ENCODE assay signal across 10 cellular contexts in the genomic region with DNA sequence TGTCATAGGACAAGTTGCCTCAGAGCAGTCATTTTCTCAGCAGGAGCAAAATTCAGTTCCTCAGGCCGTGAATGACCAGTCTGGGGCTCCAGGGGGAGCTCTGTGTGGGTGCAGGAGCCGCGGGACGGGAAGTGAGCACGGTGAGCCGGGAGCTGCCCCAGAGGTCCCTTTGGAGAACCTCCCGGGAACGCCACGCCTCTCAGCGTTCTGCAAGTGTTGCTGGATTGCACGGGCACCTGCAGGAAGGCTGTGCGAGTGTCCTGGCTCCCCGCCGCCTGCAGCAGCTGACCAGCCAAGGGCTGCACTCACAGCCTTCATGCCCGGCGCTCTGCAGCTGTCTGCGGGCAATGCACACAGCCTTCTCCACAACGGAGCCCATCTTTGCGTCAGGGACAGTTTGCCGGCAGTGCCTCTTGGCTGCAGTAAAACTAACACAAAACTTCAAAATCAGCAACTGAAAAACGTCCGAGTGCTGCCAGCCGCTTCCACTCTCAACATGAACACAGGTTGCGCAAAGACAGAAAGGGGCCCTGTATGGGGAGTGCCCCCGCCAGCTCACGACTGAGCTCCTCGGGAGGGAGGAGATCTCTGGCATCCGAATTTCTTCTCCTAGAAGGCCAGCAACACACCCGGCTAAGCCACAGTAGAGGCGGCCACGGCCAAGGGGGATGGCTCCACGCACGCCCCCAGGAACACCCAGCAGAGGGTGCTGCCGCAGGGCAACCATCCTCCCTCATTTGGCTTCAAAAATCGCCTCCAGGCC. TPM values are rescaled to one million over a fixed set of nuclear protein-coding genes. Genes with fewer than 3 reads are reported as not detected.
DNase-seq lines count a peak whose midpoint lies in the region; ATAC-seq, FAIRE-seq and TF ChIP-seq lines count a peak whose summit lies in the region.
"Had no signal": no experiment of that assay in that cellular context is flagged by ENCODE, and none has a peak within 500 bp of the region (broad histone marks: within the 10 kb centered on the region; RNA-seq: fewer than 3 reads in every experiment).

No MANE protein-coding gene starts in this region.

- H3K36me3 Mint-ChIP-seq in nephron (ENCODE audit: low read depth): peaks cover 7% of the 10 kb centered on the region

- H3K4me3 ChIP-seq in A549 (no peak overlapping the region), IMR-90 (ENCODE audit: insufficient read depth, low read depth, low read length) (no peak overlapping the region), esophagus squamous epithelium (peak overlapping the region in 2 of 4 donors; percentile 1 to 38)

- H3K23ac ChIP-seq in IMR-90 (ENCODE audit: low read depth, low read length): no peak overlapping the region

- H3K4me1 Mint-ChIP-seq in nephron: peaks cover 42% of the 10 kb centered on the region

- H4K5ac ChIP-seq in IMR-90 (ENCODE audit: low read depth, low read length): no peak overlapping the region

- TF ChIP-seq EP300 in A549 (IDR thresholded peaks at IDR 0.05): no peak

- intact Hi-C loops in IMR-90 (cut with micrococcal nuclease) (loop anchor here (2.0 kb wide), 1 partner anchor 140 kb away; the partner anchor contains the start of gene BAHCC1), esophagus squamous epithelium (cut with DNase I) (loop anchor here (5.0 kb wide), 1 partner anchor 227 kb away; no protein-coding TSS in a partner anchor)

- H4K91ac ChIP-seq in IMR-90 (ENCODE audit: insufficient read depth, low read depth, low read length): no peak overlapping the region

- H3K27ac ChIP-seq in A549: no peak overlapping the region
- peak overlapping the region; percentile 35; the same call in 1 of the 2 replicates for H3K27ac ChIP-seq in IMR-90 (ENCODE audit: insufficient read depth, low read length)
- H3K27ac ChIP-seq in esophagus squamous epithelium: peak overlapping the region; percentile 36 to 83 (median 62)

- TF ChIP-seq CTCF in A549 (IDR thresholded peaks at IDR 0.05): peak; percentile 49
- peak; percentile 71 for TF ChIP-seq CTCF in IMR-90 (conservative IDR thresholded peaks at IDR 0.05; ENCODE audit: low read depth, low read length)
- peak in 5 of 6 experiments; percentile 39 to 54 (median 44) for TF ChIP-seq CTCF in esophagus squamous epithelium (IDR thresholded peaks at IDR 0.05)
- peak; percentile 50 to 61 (median 50) for TF ChIP-seq CTCF in nephron (IDR thresholded peaks at IDR 0.05; ENCODE audit: unreplicated experiment in 3 of 3)

- DNase-seq in A549 (ENCODE audit: low read depth in 1 of 2, low spot score in 1 of 2) (peak; percentile 74 to 77), IMR-90 (peak; percentile 82), SIG-M5 treated with dmso at 0.1 percent for 504 hours (lab: John Stamatoyannopoulos, UW; ENCODE audit: unreplicated experiment) (peak; percentile 94), esophagus squamous epithelium (lab: John Stamatoyannopoulos, UW) (no peak)
- DNase-seq: activated B cell treated with CpG ODN at 0.5 μM for 24 hours; CD4-positive, CD25-positive, alpha-beta regulatory T cell had no signal

- 61% methylated on average over 35 of the region's 35 CpGs for WGBS in A549 (ENCODE audit: missing lambda C conversion rate)
- 29% methylated on average over 16 of the region's 35 CpGs; no CpG with 5 or more reads in 1 of the 2 experiments for WGBS in IMR-90 (ENCODE audit: extremely low coverage in 2 of 2, insufficient read length in 1 of 2), 2 experiments
- 22 to 27% methylated on average over 9 to 11 of the region's 35 CpGs for WGBS in esophagus squamous epithelium, 2 donors

- H3K27ac Mint-ChIP-seq in nephron: peak overlapping the region in 2 of 3 experiments; percentile 33 to 48
- H3K27ac Mint-ChIP-seq: activated B cell treated with CpG ODN at 0.5 μM for 24 hours; CD4-positive, CD25-positive, alpha-beta regulatory T cell had no signal

- H3K4me2 ChIP-seq in A549: no peak overlapping the region
- peak overlapping the region; percentile 9; the same call in 1 of the 2 replicates for H3K4me2 ChIP-seq in IMR-90 (ENCODE audit: low read depth, low read length)

- H3K27me3 Mint-ChIP-seq in nephron (ENCODE audit: low read depth): peaks cover 13% of the 10 kb centered on the region
- H3K27me3 Mint-ChIP-seq: activated B cell treated with CpG ODN at 0.5 μM for 24 hours; CD4-positive, CD25-positive, alpha-beta regulatory T cell had no signal

- peaks cover 7% of the 10 kb centered on the region for H3K9me1 ChIP-seq in IMR-90 (ENCODE audit: insufficient read depth, low read length)

- no peaks in the 10 kb centered on the region for H3K9me3 ChIP-seq in A549
- H3K9me3 ChIP-seq in IMR-90 (ENCODE audit: control insufficient read depth, insufficient read depth, low read length): no peaks in the 10 kb centered on the region
- H3K9me3 ChIP-seq in esophagus squamous epithelium: no peaks in the 10 kb centered on the region

- H3K9me3 Mint-ChIP-seq in nephron: no peaks in the 10 kb centered on the region
- H3K9me3 Mint-ChIP-seq: activated B cell treated with CpG ODN at 0.5 μM for 24 hours had no signal

- TF ChIP-seq POLR2A in A549 (IDR thresholded peaks at IDR 0.05; ENCODE audit: low read length) (no peak), IMR-90 (IDR thresholded peaks at IDR 0.05; ENCODE audit: low read depth, low read length) (no peak), esophagus squamous epithelium (IDR thresholded peaks at IDR 0.05) (peak in 1 of 4 donors; percentile 8)

- TF ChIP-seq RAD21 in A549 (conservative IDR thresholded peaks at IDR 0.05 in 1 of 2, IDR thresholded peaks at IDR 0.05 in 1 of 2) (peak; percentile 51 to 55), IMR-90 (IDR thresholded peaks at IDR 0.05; ENCODE audit: low read length) (peak; percentile 69)

- no peak overlapping the region for H2BK5ac ChIP-seq in IMR-90 (ENCODE audit: low read depth, low read length, poor library complexity, severe bottlenecking)

- no peak overlapping the region for H3K56ac ChIP-seq in IMR-90 (ENCODE audit: extremely low read depth, insufficient read depth, low read length)

- H3K4ac ChIP-seq in IMR-90 (ENCODE audit: low read depth, low read length): no peak overlapping the region

- peaks cover 22% of the 10 kb centered on the region for H4K20me1 ChIP-seq in IMR-90 (ENCODE audit: insufficient read depth, low read length)

- 0 out of 2 replicates have a peak overlapping the region, but pooled peaks have one; percentile 1 for H3K14ac ChIP-seq in IMR-90 (replicated peaks; ENCODE audit: low read depth, low read length)

- H3K36me3 ChIP-seq in IMR-90 (ENCODE audit: control insufficient read depth, insufficient read depth, low read length) (peaks cover 38% of the 10 kb centered on the region), esophagus squamous epithelium (peaks cover 24 to 68% (median 25%) of the 10 kb centered on the region in 3 donors)

- peaks cover 9 to 18% of the 10 kb centered on the region in 2 experiments; a peak in 3 of 4 replicates for H3K79me1 ChIP-seq in IMR-90 (ENCODE audit: low read depth in 1 of 2, low read length in 2 of 2)

- no peak overlapping the region for H2AK5ac ChIP-seq in IMR-90 (ENCODE audit: low read depth, low read length)

- H3K4me1 ChIP-seq in A549: peaks cover 18% of the 10 kb centered on the region
- peaks cover 12% of the 10 kb centered on the region for H3K4me1 ChIP-seq in IMR-90 (ENCODE audit: control insufficient read depth, insufficient read depth, low read length)
- peaks cover 13 to 38% (median 22%) of the 10 kb centered on the region in 3 donors for H3K4me1 ChIP-seq in esophagus squamous epithelium

- H3K9ac ChIP-seq in IMR-90 (ENCODE audit: low read depth, low read length): no peak overlapping the region

- no peak overlapping the region for H2BK15ac ChIP-seq in IMR-90 (ENCODE audit: low read depth, low read length)

- H2BK120ac ChIP-seq in IMR-90 (ENCODE audit: low read depth, low read length): no peak overlapping the region

- no TSS peak for BruUV-seq in IMR-90 (replicated peaks; lab: Mats Ljungman, UMichigan)

- dilution Hi-C loops in IMR-90 (cut with HindIII; ENCODE audit: low sequenced_read_pairs, unreplicated experiment): no loop called here

- POLR2A ChIA-PET in A549 (lab: Yijun Ruan, JAX) (interaction anchor here (0.7 to 1.0 kb wide), 2 partner anchors 11 to 16 kb away, joined by 3 read pairs; partner anchors contain the start of genes NDUFAF8 and TEPSIN), IMR-90 (lab: Charles Lee; ENCODE audit: unreplicated experiment) (interaction anchor here (0.6 kb wide), 1 partner anchor 40 kb away, joined by 5 read pairs; the partner anchor contains the start of gene SLC38A10)

- H2AK9ac ChIP-seq in IMR-90 (replicated peaks; ENCODE audit: low read depth, low read length, poor library complexity): no peak overlapping the region

- CTCF ChIA-PET in A549 (lab: Yijun Ruan, JAX): interaction anchor here (0.6 to 14.8 kb wide), 31 partner anchors 10 to 345 kb away, joined by 3 to 184 read pairs (median 4); partner anchors contain the start of genes ACTG1, NDUFAF8, SLC38A10 and TEPSIN
- CTCF ChIA-PET in IMR-90 (lab: Yijun Ruan, JAX): interaction anchor here (0.6 to 1.4 kb wide), 4 partner anchors 15 to 248 kb away, joined by 3 to 14 read pairs (median 4); partner anchors contain the start of gene BAHCC1

- ATAC-seq in A549 (peak; percentile 66 to 84), IMR-90 (ENCODE audit: low read depth) (peak; percentile 84), HG03460 (IDR thresholded peaks at IDR 0.05; ENCODE audit: unreplicated experiment) (no peak), GM18517 (IDR thresholded peaks at IDR 0.05; ENCODE audit: unreplicated experiment) (no peak), HG03571 (IDR thresholded peaks at IDR 0.05; ENCODE audit: unreplicated experiment) (no peak)

- H3K18ac ChIP-seq in IMR-90 (ENCODE audit: low read depth, low read length): no peak overlapping the region

- FAIRE-seq in A549 (lab: Jason Lieb, UNC): peak; percentile 61

- H3K27me3 ChIP-seq in IMR-90 (ENCODE audit: control insufficient read depth, insufficient read depth, low read length) (no peaks in the 10 kb centered on the region), esophagus squamous epithelium (no peaks in the 10 kb centered on the region)

- peak overlapping the region; percentile 59 for H2AFZ ChIP-seq in IMR-90 (replicated peaks; ENCODE audit: low read length, poor library complexity)

- H2BK20ac ChIP-seq in IMR-90 (ENCODE audit: low read depth, low read length): no peak overlapping the region

- H4K8ac ChIP-seq in IMR-90 (ENCODE audit: low read depth in 2 of 2, low read length in 2 of 2): no peak overlapping the region

- peak overlapping the region in 1 of 3 experiments; percentile 25 for H3K4me3 Mint-ChIP-seq in nephron
- H3K4me3 Mint-ChIP-seq: activated B cell treated with CpG ODN at 0.5 μM for 24 hours had no signal

- in situ Hi-C loops in IMR-90 (cut with MboI; ENCODE audit: low sequenced_read_pairs): loop anchor here (5.0 kb wide), 1 partner anchor 227 kb away; no protein-coding TSS in a partner anchor

RNA-seq across cellular contexts. Expression of gene NDUFAF8, which starts 16.0 kb away (rescaled TPM):
- polyA plus RNA-seq in A549 (2011; rRNA removed): 198 and 308 TPM in 2 replicates
- 178 and 226 TPM in 2 replicates for polyA plus RNA-seq in A549 (2012; cell fraction: cytosol; rRNA removed)
- polyA plus RNA-seq in A549 (2012; cell fraction: nucleus; rRNA removed): 66.7 and 81.5 TPM in 2 replicates
- polyA plus RNA-seq in A549 (2017; fragmentation: RNase III; extraction: RNeasy Plus Mini Kit Qiagen cat#74134 plus additional on column Dnase treatment): 173 to 192 TPM (median 179 TPM) in 3 replicates
- 24.9 and 39.2 TPM in 2 replicates for polyA minus RNA-seq in A549 (2011; rRNA and poly(A)+ RNA removed)
- total RNA-seq in IMR-90 (2012; rRNA removed): 11.1 and 21.1 TPM in 2 replicates
- polyA plus RNA-seq in IMR-90 (2012; rRNA removed): 65.0 and 80.0 TPM in 2 replicates
- polyA plus RNA-seq in IMR-90 (2012; cell fraction: cytosol; rRNA removed): 64.0 and 137 TPM in 2 replicates
- 31.0 and 41.1 TPM in 2 replicates for polyA plus RNA-seq in IMR-90 (2012; cell fraction: nucleus; rRNA removed; ENCODE audit: low replicate concordance)
- total RNA-seq in esophagus squamous epithelium: 10 to 100 TPM; 22.0 to 67.0 (median 34.3) TPM

RNA-seq across cellular contexts. Expression of gene TEPSIN, which starts 16.3 kb away (rescaled TPM):
- polyA plus RNA-seq in A549 (2011; rRNA removed) (12.5 TPM in 2 replicates), A549 (2017; fragmentation: RNase III; extraction: RNeasy Plus Mini Kit Qiagen cat#74134 plus additional on column Dnase treatment) (26.1 to 31.3 TPM (median 30.4 TPM) in 3 replicates), IMR-90 (2012; rRNA removed) (28.1 and 36.1 TPM in 2 replicates)
- 29.0 and 39.6 TPM in 2 replicates for polyA plus RNA-seq in A549 (2012; cell fraction: cytosol; rRNA removed)
- polyA plus RNA-seq in A549 (2012; cell fraction: nucleus; rRNA removed): 220 and 367 TPM in 2 replicates
- polyA minus RNA-seq in A549 (2011; rRNA and poly(A)+ RNA removed): 10.9 and 11.4 TPM in 2 replicates
- total RNA-seq in IMR-90 (2012; rRNA removed) (3.2 and 3.3 TPM in 2 replicates), esophagus squamous epithelium (10 to 100 TPM; 16.7 to 42.9 (median 23.3) TPM)
- 9.0 and 13.3 TPM in 2 replicates for polyA plus RNA-seq in IMR-90 (2012; cell fraction: cytosol; rRNA removed)
- 230 and 545 TPM in 2 replicates for polyA plus RNA-seq in IMR-90 (2012; cell fraction: nucleus; rRNA removed; ENCODE audit: low replicate concordance)

RNA-seq across cellular contexts. Expression of gene CEP131, which starts 32.4 kb away (rescaled TPM):
- polyA plus RNA-seq in A549 (2011; rRNA removed): 2.6 and 3.3 TPM in 2 replicates
- polyA plus RNA-seq in A549 (2012; cell fraction: cytosol; rRNA removed): 15.6 and 18.3 TPM in 2 replicates
- 39.7 and 52.0 TPM in 2 replicates for polyA plus RNA-seq in A549 (2012; cell fraction: nucleus; rRNA removed)
- polyA plus RNA-seq in A549 (2017; fragmentation: RNase III; extraction: RNeasy Plus Mini Kit Qiagen cat#74134 plus additional on column Dnase treatment): 10.3 to 11.5 TPM (median 10.5 TPM) in 3 replicates
- polyA minus RNA-seq in A549 (2011; rRNA and poly(A)+ RNA removed): 0.54 and 3.8 TPM in 2 replicates
- total RNA-seq in IMR-90 (2012; rRNA removed): 4.8 and 5.3 TPM in 2 replicates
- 9.6 and 12.3 TPM in 2 replicates for polyA plus RNA-seq in IMR-90 (2012; rRNA removed)
- polyA plus RNA-seq in IMR-90 (2012; cell fraction: cytosol; rRNA removed): 11.3 and 16.9 TPM in 2 replicates
- polyA plus RNA-seq in IMR-90 (2012; cell fraction: nucleus; rRNA removed; ENCODE audit: low replicate concordance): 57.2 and 102 TPM in 2 replicates
- total RNA-seq in esophagus squamous epithelium: 1 to 10 TPM; 5.5 to 8.1 (median 6.0) TPM

RNA-seq across cellular contexts. Expression of gene SLC38A10, which starts 40.0 kb away (rescaled TPM):
- polyA plus RNA-seq in A549 (2011; rRNA removed) (35.8 and 49.3 TPM in 2 replicates), A549 (2017; fragmentation: RNase III; extraction: RNeasy Plus Mini Kit Qiagen cat#74134 plus additional on column Dnase treatment) (59.7 to 72.9 TPM (median 67.4 TPM) in 3 replicates), IMR-90 (2012; rRNA removed) (46.7 and 53.2 TPM in 2 replicates)
- 58.1 and 82.4 TPM in 2 replicates for polyA plus RNA-seq in A549 (2012; cell fraction: cytosol; rRNA removed)
- polyA plus RNA-seq in A549 (2012; cell fraction: nucleus; rRNA removed): 198 and 284 TPM in 2 replicates
- 85.1 and 108 TPM in 2 replicates for polyA minus RNA-seq in A549 (2011; rRNA and poly(A)+ RNA removed)
- total RNA-seq in IMR-90 (2012; rRNA removed) (12.7 and 14.2 TPM in 2 replicates), esophagus squamous epithelium (10 to 100 TPM; 37.8 to 49.8 (median 45.3) TPM)
- 40.4 and 68.1 TPM in 2 replicates for polyA plus RNA-seq in IMR-90 (2012; cell fraction: cytosol; rRNA removed)
- 86.4 and 189 TPM in 2 replicates for polyA plus RNA-seq in IMR-90 (2012; cell fraction: nucleus; rRNA removed; ENCODE audit: low replicate concordance)

Comparison
In these comparisons a context has a peak if more than half of its experiments do, and no peak if none do; other contexts are left out.
1. ATAC-seq: peak in A549 (2 of 2) and IMR-90 (single experiment); none in HG03460 (single experiment), GM18517 (single experiment) and HG03571 (single experiment).
2. H3K27ac ChIP-seq: peak in IMR-90 (single experiment) and esophagus squamous epithelium (4 of 4); none in A549 (0 of 2).
3. Peak in every context shown above with its lines, with median percentiles within 50 percentile points of each other: CTCF ChIP-seq.